10 cellular contexts compared by ENCODE assay signal in the genomic region with DNA sequence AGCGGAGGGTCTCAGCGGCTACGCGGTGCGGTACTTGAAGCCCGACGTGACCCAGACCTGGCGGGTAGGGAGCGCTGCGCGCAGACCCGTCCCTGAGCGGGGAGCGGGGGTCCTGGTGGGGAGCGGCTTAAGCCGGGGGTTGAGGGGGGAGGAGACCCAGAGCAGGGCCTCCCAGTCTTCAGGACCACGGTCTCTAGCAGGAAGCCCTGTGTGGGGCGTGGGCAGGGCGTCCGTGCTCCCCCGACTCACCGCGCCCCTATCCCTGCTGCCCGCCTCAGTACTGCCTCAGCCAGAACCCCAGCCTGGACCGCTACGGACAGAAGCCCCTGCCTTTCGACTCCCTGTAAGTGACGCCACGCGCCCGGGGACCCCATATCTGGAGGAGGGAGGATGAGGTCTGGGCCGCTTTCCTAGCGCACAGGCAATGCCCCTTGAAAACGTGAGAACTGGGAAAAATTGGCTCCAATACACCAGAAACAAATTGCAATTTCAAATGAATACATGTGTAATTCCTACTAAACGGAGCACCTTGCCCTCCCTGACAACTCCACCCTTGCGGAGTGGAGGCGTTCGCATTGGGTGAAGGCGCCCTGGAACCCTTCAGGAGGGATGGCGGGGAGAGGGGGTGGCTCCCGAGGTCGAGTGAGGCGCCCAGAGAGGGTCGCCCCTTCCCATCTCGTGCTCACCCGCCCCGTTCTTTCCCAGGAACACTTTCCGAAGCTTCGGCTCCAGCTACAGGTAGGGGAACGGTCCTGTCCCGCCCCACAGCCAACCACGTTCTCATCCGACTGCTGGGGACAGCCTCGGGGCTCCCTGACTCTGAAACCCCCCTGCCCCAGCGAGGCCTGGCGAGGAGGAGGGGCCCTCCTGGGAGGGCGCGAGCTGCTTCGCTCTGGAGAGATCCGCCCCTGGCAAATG. TPM values are rescaled to one million over a fixed set of nuclear protein-coding genes. Genes with fewer than 3 reads are reported as not detected.
DNase-seq lines count a peak whose midpoint lies in the region; ATAC-seq and TF ChIP-seq lines count a peak whose summit lies in the region.
"Had no signal": no experiment of that assay in that cellular context is flagged by ENCODE, and none has a peak within 500 bp of the region (broad histone marks: within the 10 kb centered on the region; RNA-seq: fewer than 3 reads in every experiment).

No MANE protein-coding gene starts in this region.

- H3K27ac ChIP-seq in GM23338 (ENCODE audit: low read depth) = no peak overlapping the region

- H3F3A ChIP-seq in GM23338 (replicated peaks; ENCODE audit: low read depth) = no peaks in the 10 kb centered on the region

- no peak for TF ChIP-seq CTCF in GM23338 (conservative IDR thresholded peaks at IDR 0.05; ENCODE audit: low read depth in 2 of 2)

- no peaks in the 10 kb centered on the region for H3K9me2 ChIP-seq in GM23338 (ENCODE audit: insufficient read depth)

- H3K36me3 ChIP-seq in GM23338 (ENCODE audit: insufficient read depth) = no peaks in the 10 kb centered on the region

- peak overlapping the region; percentile 91 for H3K4me3 ChIP-seq in GM23338

- H3K27me3 ChIP-seq in GM23338 (ENCODE audit: insufficient read depth) = peaks cover 39% of the 10 kb centered on the region

- DNase-seq in GM23338 (ENCODE audit: low spot score) = peak; percentile 58
- no peak for DNase-seq in T-helper 2 cell treated with Interferon-gamma antibody and Interleukin-4, amounts not matched to agents 5 μg/mL and 100 μg/mL, for 36 hours (ENCODE audit: low spot score)
- DNase-seq in left cardiac atrium = no peak
- DNase-seq in sciatic nerve (ENCODE audit: low spot score) = no peak
- no peak for DNase-seq in hippocampal formation (lab: John Stamatoyannopoulos, UW)
- no peak for DNase-seq in activated gamma-delta T cell treated with Interleukin-2 at 50 U/mL for 16 hours

- ATAC-seq in GM23338 = peak; percentile 68
- ATAC-seq in left cardiac atrium = peak; percentile 60 to 61
- ATAC-seq in sciatic nerve = peak; percentile 67
- ATAC-seq in GM21717 (IDR thresholded peaks at IDR 0.05; ENCODE audit: unreplicated experiment) = no peak
- no peak for ATAC-seq in GM21515 (IDR thresholded peaks at IDR 0.05; ENCODE audit: unreplicated experiment)

- H4K20me1 ChIP-seq in GM23338 (replicated peaks; ENCODE audit: insufficient read depth) = no peaks in the 10 kb centered on the region

- peak overlapping the region; percentile 97 for H2AFZ ChIP-seq in GM23338

- intact Hi-C loops in left cardiac atrium (cut with DNase I) (no loop called here), sciatic nerve (cut with DNase I) (no loop called here)

- peaks cover 9% of the 10 kb centered on the region; the same call in 2 of the 3 replicates for H3K4me1 Mint-ChIP-seq in GM23338
- peaks cover 4% of the 10 kb centered on the region for H3K4me1 Mint-ChIP-seq in T-helper 2 cell treated with Interferon-gamma antibody and Interleukin-4, amounts not matched to agents 5 μg/mL and 100 μg/mL, for 36 hours (ENCODE audit: low read depth)

- no peaks in the 10 kb centered on the region for H3K36me3 Mint-ChIP-seq in GM23338 (ENCODE audit: low read depth)
- H3K36me3 Mint-ChIP-seq in T-helper 2 cell treated with Interferon-gamma antibody and Interleukin-4, amounts not matched to agents 5 μg/mL and 100 μg/mL, for 36 hours (ENCODE audit: low read depth) = no peaks in the 10 kb centered on the region

- peak overlapping the region; percentile 90 for H3K4me3 Mint-ChIP-seq in GM23338
- peak overlapping the region; percentile 91 for H3K4me3 Mint-ChIP-seq in T-helper 2 cell treated with Interferon-gamma antibody and Interleukin-4, amounts not matched to agents 5 μg/mL and 100 μg/mL, for 36 hours

- H3K4me2 ChIP-seq in GM23338 = peak overlapping the region; percentile 97

- no peaks in the 10 kb centered on the region for H3K79me2 ChIP-seq in GM23338 (replicated peaks; ENCODE audit: insufficient read depth)

- peaks cover 32% of the 10 kb centered on the region for H3K27me3 Mint-ChIP-seq in GM23338 (ENCODE audit: insufficient read depth, low read depth, poor library complexity)
- peaks cover 13% of the 10 kb centered on the region for H3K27me3 Mint-ChIP-seq in T-helper 2 cell treated with Interferon-gamma antibody and Interleukin-4, amounts not matched to agents 5 μg/mL and 100 μg/mL, for 36 hours (ENCODE audit: low read depth)

- H3K4me1 ChIP-seq in GM23338 (ENCODE audit: insufficient read depth) = peaks cover 6% of the 10 kb centered on the region; the same call in 1 of the 2 replicates

- H3K27ac Mint-ChIP-seq in GM23338 = no peak overlapping the region
- H3K27ac Mint-ChIP-seq in T-helper 2 cell treated with Interferon-gamma antibody and Interleukin-4, amounts not matched to agents 5 μg/mL and 100 μg/mL, for 36 hours = peak overlapping the region; percentile 63

- no peaks in the 10 kb centered on the region for H3K9me3 Mint-ChIP-seq in GM23338
- H3K9me3 Mint-ChIP-seq in T-helper 2 cell treated with Interferon-gamma antibody and Interleukin-4, amounts not matched to agents 5 μg/mL and 100 μg/mL, for 36 hours = no peaks in the 10 kb centered on the region

TF ChIP-seq in GM23338, 12 proteins besides CTCF, POLR2A, EP300 and RAD21:
- TF ChIP-seq, protein P1, sequence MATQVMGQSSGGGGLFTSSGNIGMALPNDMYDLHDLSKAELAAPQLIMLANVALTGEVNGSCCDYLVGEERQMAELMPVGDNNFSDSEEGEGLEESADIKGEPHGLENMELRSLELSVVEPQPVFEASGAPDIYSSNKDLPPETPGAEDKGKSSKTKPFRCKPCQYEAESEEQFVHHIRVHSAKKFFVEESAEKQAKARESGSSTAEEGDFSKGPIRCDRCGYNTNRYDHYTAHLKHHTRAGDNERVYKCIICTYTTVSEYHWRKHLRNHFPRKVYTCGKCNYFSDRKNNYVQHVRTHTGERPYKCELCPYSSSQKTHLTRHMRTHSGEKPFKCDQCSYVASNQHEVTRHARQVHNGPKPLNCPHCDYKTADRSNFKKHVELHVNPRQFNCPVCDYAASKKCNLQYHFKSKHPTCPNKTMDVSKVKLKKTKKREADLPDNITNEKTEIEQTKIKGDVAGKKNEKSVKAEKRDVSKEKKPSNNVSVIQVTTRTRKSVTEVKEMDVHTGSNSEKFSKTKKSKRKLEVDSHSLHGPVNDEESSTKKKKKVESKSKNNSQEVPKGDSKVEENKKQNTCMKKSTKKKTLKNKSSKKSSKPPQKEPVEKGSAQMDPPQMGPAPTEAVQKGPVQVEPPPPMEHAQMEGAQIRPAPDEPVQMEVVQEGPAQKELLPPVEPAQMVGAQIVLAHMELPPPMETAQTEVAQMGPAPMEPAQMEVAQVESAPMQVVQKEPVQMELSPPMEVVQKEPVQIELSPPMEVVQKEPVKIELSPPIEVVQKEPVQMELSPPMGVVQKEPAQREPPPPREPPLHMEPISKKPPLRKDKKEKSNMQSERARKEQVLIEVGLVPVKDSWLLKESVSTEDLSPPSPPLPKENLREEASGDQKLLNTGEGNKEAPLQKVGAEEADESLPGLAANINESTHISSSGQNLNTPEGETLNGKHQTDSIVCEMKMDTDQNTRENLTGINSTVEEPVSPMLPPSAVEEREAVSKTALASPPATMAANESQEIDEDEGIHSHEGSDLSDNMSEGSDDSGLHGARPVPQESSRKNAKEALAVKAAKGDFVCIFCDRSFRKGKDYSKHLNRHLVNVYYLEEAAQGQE (IDR thresholded peaks at IDR 0.05; ENCODE audit: unreplicated experiment) = no peak
- TF ChIP-seq, protein P2, sequence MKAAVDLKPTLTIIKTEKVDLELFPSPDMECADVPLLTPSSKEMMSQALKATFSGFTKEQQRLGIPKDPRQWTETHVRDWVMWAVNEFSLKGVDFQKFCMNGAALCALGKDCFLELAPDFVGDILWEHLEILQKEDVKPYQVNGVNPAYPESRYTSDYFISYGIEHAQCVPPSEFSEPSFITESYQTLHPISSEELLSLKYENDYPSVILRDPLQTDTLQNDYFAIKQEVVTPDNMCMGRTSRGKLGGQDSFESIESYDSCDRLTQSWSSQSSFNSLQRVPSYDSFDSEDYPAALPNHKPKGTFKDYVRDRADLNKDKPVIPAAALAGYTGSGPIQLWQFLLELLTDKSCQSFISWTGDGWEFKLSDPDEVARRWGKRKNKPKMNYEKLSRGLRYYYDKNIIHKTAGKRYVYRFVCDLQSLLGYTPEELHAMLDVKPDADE (IDR thresholded peaks at IDR 0.05) = no peak
- TF ChIP-seq CREB1 (CRISPR knock-in tag; IDR thresholded peaks at IDR 0.05; ENCODE audit: low read depth) = no peak
- peak; percentile 47 for TF ChIP-seq EZH2 (IDR thresholded peaks at IDR 0.05; ENCODE audit: low read depth, unreplicated experiment)
- TF ChIP-seq NANOG (IDR thresholded peaks at IDR 0.05; ENCODE audit: borderline replicate concordance) = no peak
- no peak for TF ChIP-seq POLR2AphosphoS5 (IDR thresholded peaks at IDR 0.05; ENCODE audit: low read depth)

RNA-seq across cellular contexts. Expression of gene CNGB1, which starts 14.5 kb away (rescaled TPM):
- total RNA-seq in GM23338 (2014; rRNA removed; shearing (Covaris generic)) = not detected in 2 replicates
- not detected in 2 replicates for polyA plus RNA-seq in GM23338 (2016; fragmentation: Nextera tagmentation; extraction: Ambion mirVana)
- not detected for total RNA-seq in left cardiac atrium
- total RNA-seq in sciatic nerve = not detected
- total RNA-seq: lung microvascular endothelial cell, M059J had no signal

RNA-seq across cellular contexts. Expression of gene ZNF319, which starts 15.0 kb away (rescaled TPM):
- total RNA-seq in GM23338 (2014; rRNA removed; shearing (Covaris generic)) = 4.3 and 10.0 TPM in 2 replicates
- polyA plus RNA-seq in GM23338 (2016; fragmentation: Nextera tagmentation; extraction: Ambion mirVana) = 1.4 and 1.7 TPM in 2 replicates
- total RNA-seq in left cardiac atrium (1 to 10 TPM; 5.9 to 8.1 TPM), sciatic nerve (10.0 TPM)

RNA-seq across cellular contexts. Expression of gene USB1, which starts 15.7 kb away (rescaled TPM):
- total RNA-seq in GM23338 (2014; rRNA removed; shearing (Covaris generic)) = 102 and 118 TPM in 2 replicates
- polyA plus RNA-seq in GM23338 (2016; fragmentation: Nextera tagmentation; extraction: Ambion mirVana) = 67.1 and 79.6 TPM in 2 replicates
- 10 to 100 TPM; 32.3 to 37.7 TPM for total RNA-seq in left cardiac atrium
- total RNA-seq in sciatic nerve = 25.9 TPM

RNA-seq across cellular contexts. Expression of gene MMP15, which starts 40.1 kb away (rescaled TPM):
- 72.4 and 79.1 TPM in 2 replicates for total RNA-seq in GM23338 (2014; rRNA removed; shearing (Covaris generic))
- 10.9 and 11.5 TPM in 2 replicates for polyA plus RNA-seq in GM23338 (2016; fragmentation: Nextera tagmentation; extraction: Ambion mirVana)
- total RNA-seq in left cardiac atrium (10 to 100 TPM; 46.2 to 52.9 TPM), sciatic nerve (44.0 TPM)

Comparison
In these comparisons a context has a peak if more than half of its experiments do, and no peak if none do; other contexts are left out.
1. ATAC-seq: peak in GM23338 (single experiment), left cardiac atrium (2 of 2) and sciatic nerve (single experiment); none in GM21717 (single experiment) and GM21515 (single experiment).